In the genomic region with DNA sequence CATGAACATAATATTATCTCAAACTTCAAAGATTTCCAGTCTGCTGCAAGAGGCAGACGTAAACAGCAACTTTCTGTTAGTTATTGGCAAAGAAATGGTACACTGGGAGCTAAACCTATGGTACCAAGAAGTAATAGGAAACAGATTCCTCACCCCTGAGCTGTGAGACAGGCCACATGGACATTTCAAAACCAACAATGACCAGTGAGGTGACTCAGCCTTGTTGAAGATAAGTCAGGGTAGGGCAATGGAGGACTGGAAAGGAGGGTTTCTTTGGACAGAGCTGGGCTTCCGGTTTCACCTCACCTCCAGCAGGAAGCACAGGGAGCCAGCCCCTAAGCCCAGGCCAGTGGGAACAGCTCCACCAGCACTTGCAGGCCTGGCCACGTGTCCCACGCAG, we compare ENCODE assay signal across 25 cellular contexts.
A peak's percentile ranks its signal among the peaks of the same experiment; 100 is the strongest.
DNase-seq lines count a peak whose midpoint lies in the region; FAIRE-seq and TF ChIP-seq lines count a peak whose summit lies in the region.
"Had no signal": no experiment of that assay in that cellular context is flagged by ENCODE, and none has a peak within 500 bp of the region (broad histone marks: within the 10 kb centered on the region; RNA-seq: fewer than 3 reads in every experiment).

No MANE protein-coding gene starts in this region.

- no peaks in the 10 kb centered on the region for H3K27me3 Mint-ChIP-seq in activated T-helper 1 cell treated with anti-CD3 and anti-CD28 coated beads, Interleukin-12 subunit alpha, Interleukin-12 subunit beta, Interleukin-2, Interleukin-4 antibody, amounts not matched to agents 30 ng/mL and 10 ng/mL and 1 ng/mL, durations not matched to agents 14 hours and 24 hours and 36 hours (ENCODE audit: insufficient read depth)
- H3K27me3 Mint-ChIP-seq: activated CD4-positive, alpha-beta T cell treated with anti-CD3 and anti-CD28 coated beads, Interleukin-2, amount 10 ng/mL, durations not matched to agents 24 days and 14 days; T-cell had no signal

- peak overlapping the region; percentile 41; the same call in 1 of the 2 replicates for H3K27ac ChIP-seq in RWPE1
- H3K27ac ChIP-seq: BLaER1 treated with 17β-estradiol and CSF1 and Interleukin-3, amounts not matched to agents 10 nM and 100 nM; lower lobe of right lung; tibial nerve had no signal

- POLR2A ChIA-PET in RWPE1 (lab: Yijun Ruan, JAX; ENCODE audit: low non-redundant PET) = no interaction called here

- FAIRE-seq in H54 (lab: Jason Lieb, UNC) = peak; percentile 50
- FAIRE-seq: GM12878, K562 had no signal

- no peak for TF ChIP-seq POLR2A in H54 (IDR thresholded peaks at IDR 0.05; ENCODE audit: low read depth, low read length)

- no peak for TF ChIP-seq CTCF in RWPE1 (conservative IDR thresholded peaks at IDR 0.05; ENCODE audit: low read depth)

- H3K9me3 Mint-ChIP-seq in activated T-helper 1 cell treated with anti-CD3 and anti-CD28 coated beads, Interleukin-12 subunit alpha, Interleukin-12 subunit beta, Interleukin-2, Interleukin-4 antibody, amounts not matched to agents 30 ng/mL and 10 ng/mL and 1 ng/mL, durations not matched to agents 14 hours and 24 hours and 36 hours = peaks cover 3% of the 10 kb centered on the region

- H3K36me3 Mint-ChIP-seq in activated T-helper 1 cell treated with anti-CD3 and anti-CD28 coated beads, Interleukin-12 subunit alpha, Interleukin-12 subunit beta, Interleukin-2, Interleukin-4 antibody, amounts not matched to agents 30 ng/mL and 10 ng/mL and 1 ng/mL, durations not matched to agents 14 hours and 24 hours and 36 hours (ENCODE audit: low read depth) = no peaks in the 10 kb centered on the region
- H3K36me3 Mint-ChIP-seq: T-cell had no signal

- intact Hi-C loops in activated T-helper 1 cell treated with anti-CD3 and anti-CD28 coated beads, Interleukin-12 subunit alpha, Interleukin-12 subunit beta, Interleukin-2, Interleukin-4 antibody, amounts not matched to agents 30 ng/mL and 10 ng/mL and 1 ng/mL, durations not matched to agents 14 hours and 24 hours and 36 hours (cut with micrococcal nuclease) = no loop called here

- no peak overlapping the region for H3K27ac Mint-ChIP-seq in activated T-helper 1 cell treated with anti-CD3 and anti-CD28 coated beads, Interleukin-12 subunit alpha, Interleukin-12 subunit beta, Interleukin-2, Interleukin-4 antibody, amounts not matched to agents 30 ng/mL and 10 ng/mL and 1 ng/mL, durations not matched to agents 14 hours and 24 hours and 36 hours
- H3K27ac Mint-ChIP-seq: activated CD4-positive, alpha-beta T cell treated with anti-CD3 and anti-CD28 coated beads, Interleukin-2, amount 10 ng/mL, durations not matched to agents 24 days and 14 days had no signal

- DNase-seq in H54 (ENCODE audit: insufficient read length, low spot score) (no peak), RWPE1 (ENCODE audit: low spot score) (no peak), fibroblast of peridontal ligament (ENCODE audit: extremely low read depth) (peak; percentile 80), DMS153 (lab: John Stamatoyannopoulos, UW) (no peak), COR-L47 (lab: John Stamatoyannopoulos, UW) (no peak)
- DNase-seq in stimulated activated CD4-positive, alpha-beta T cell treated with anti-CD3 and anti-CD28 coated beads, Interleukin-4, amount 100 ng/mL, for 1 hour = no peak
- no peak for DNase-seq in activated T-helper 1 cell treated with anti-CD3 and anti-CD28 coated beads, Interleukin-12 subunit alpha, Interleukin-12 subunit beta, Interleukin-2, Interleukin-4 antibody, amounts not matched to agents 30 ng/mL and 10 ng/mL and 1 ng/mL, durations not matched to agents 14 hours and 24 hours and 36 hours (ENCODE audit: low spot score)
- DNase-seq: activated CD4-positive, alpha-beta T cell treated with anti-CD3 and anti-CD28 coated beads, Interleukin-2, amount 10 ng/mL, durations not matched to agents 24 days and 14 days; activated effector memory CD4-positive, alpha-beta T cell treated with Interleukin-2 at 50 U/mL for 16 hours; central memory CD4-positive, alpha-beta T cell; DMS 273 treated with DMSO at 0.1 percent for 48 hours; erythroblast; GF-D8; islet precursor cell; lower lobe of right lung; NCI-H2029; NCI-H446; NK-92 treated with Interleukin-12 subunit alpha and Interleukin-12 subunit beta, amount 100 ng/mL, for 24 hours; Right ventricle myocardium superior; stimulated activated naive CD4-positive, alpha-beta T cell; T-cell had no signal

- H3K4me1 Mint-ChIP-seq in activated T-helper 1 cell treated with anti-CD3 and anti-CD28 coated beads, Interleukin-12 subunit alpha, Interleukin-12 subunit beta, Interleukin-2, Interleukin-4 antibody, amounts not matched to agents 30 ng/mL and 10 ng/mL and 1 ng/mL, durations not matched to agents 14 hours and 24 hours and 36 hours (ENCODE audit: low read depth) = no peaks in the 10 kb centered on the region
- H3K4me1 Mint-ChIP-seq: activated CD4-positive, alpha-beta T cell treated with anti-CD3 and anti-CD28 coated beads, Interleukin-2, amount 10 ng/mL, durations not matched to agents 24 days and 14 days had no signal

- CTCF ChIA-PET in RWPE1 (lab: Yijun Ruan, JAX) = interaction anchor here (0.5 kb wide), 1 partner anchor 22 kb away, joined by 4 read pairs; no protein-coding TSS in a partner anchor

- no peak overlapping the region for H3K4me3 Mint-ChIP-seq in activated T-helper 1 cell treated with anti-CD3 and anti-CD28 coated beads, Interleukin-12 subunit alpha, Interleukin-12 subunit beta, Interleukin-2, Interleukin-4 antibody, amounts not matched to agents 30 ng/mL and 10 ng/mL and 1 ng/mL, durations not matched to agents 14 hours and 24 hours and 36 hours
- H3K4me3 Mint-ChIP-seq: activated CD4-positive, alpha-beta T cell treated with anti-CD3 and anti-CD28 coated beads, Interleukin-2, amount 10 ng/mL, durations not matched to agents 24 days and 14 days; T-cell had no signal
